9 cellular contexts compared by ENCODE assay signal in the genomic region with DNA sequence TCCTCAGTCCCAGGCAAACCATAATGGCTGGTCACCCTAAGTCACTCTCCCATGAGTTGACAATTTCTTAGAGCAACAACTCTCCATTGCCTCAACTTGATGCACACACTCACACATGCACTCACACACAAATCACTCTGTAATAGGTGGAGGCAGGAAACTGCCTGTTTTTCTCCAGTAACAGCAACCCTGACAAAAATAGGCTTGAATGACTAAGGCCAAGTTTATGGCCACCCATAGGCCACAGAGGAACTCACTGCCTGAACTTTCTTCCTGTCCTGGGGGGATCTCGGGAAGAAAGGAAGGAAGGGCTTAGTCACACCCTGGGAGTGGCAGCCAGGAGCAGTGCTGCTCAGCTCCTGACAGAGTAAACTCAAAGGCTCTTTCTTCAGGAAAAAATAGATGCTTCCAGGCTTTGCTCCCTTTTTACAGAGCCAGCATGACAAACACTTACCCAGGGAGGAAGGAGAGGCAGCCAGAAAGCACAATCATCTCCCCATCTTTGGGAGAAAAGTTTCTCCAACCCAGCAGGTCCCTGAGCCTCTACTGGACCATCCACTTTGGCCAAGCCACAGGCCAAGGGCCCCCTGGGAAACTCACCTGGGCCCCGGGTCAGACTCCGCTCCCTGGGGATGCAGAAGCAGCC. TPM values are rescaled to one million over a fixed set of nuclear protein-coding genes. Genes with fewer than 3 reads are reported as not detected.
A peak's percentile ranks its signal among the peaks of the same experiment; 100 is the strongest.
DNase-seq lines count a peak whose midpoint lies in the region; ATAC-seq lines count a peak whose summit lies in the region.
"Had no signal": no experiment of that assay in that cellular context is flagged by ENCODE, and none has a peak within 500 bp of the region (broad histone marks: within the 10 kb centered on the region; RNA-seq: fewer than 3 reads in every experiment).

No MANE protein-coding gene starts in this region.

- DNase-seq in AG08395 (ENCODE audit: low spot score) (peak; percentile 91), NOMO-1 treated with DMSO at 0.1 percent for 48 hours (lab: John Stamatoyannopoulos, UW; ENCODE audit: unreplicated experiment) (peak; percentile 73), epithelial cell of prostate (ENCODE audit: low read depth, low spot score) (peak; percentile 73), myocyte (ENCODE audit: low read depth) (peak; percentile 73), cortex of kidney (lab: John Stamatoyannopoulos, UW) (no peak), NCI-H2029 treated with DMSO at 0.1 percent for 48 hours (lab: John Stamatoyannopoulos, UW) (no peak)
- DNase-seq in activated effector memory CD4-positive, alpha-beta T cell treated with Interleukin-2 at 50 U/mL for 16 hours: no peak
- DNase-seq: DMS153 had no signal

- peak overlapping the region; percentile 98 for H3K27ac ChIP-seq in epithelial cell of prostate

- no peak for ATAC-seq in GM18868 (IDR thresholded peaks at IDR 0.05; ENCODE audit: unreplicated experiment)

RNA-seq across cellular contexts. Expression of gene SH3TC2, which starts 0.4 kb away (rescaled TPM):
- total RNA-seq in myocyte: 3.9 and 4.3 TPM in 2 replicates
- polyA plus RNA-seq in myocyte (2012): 1.4 TPM

Comparison
In these comparisons a context has a peak if more than half of its experiments do, and no peak if none do; other contexts are left out.
1. DNase-seq: peak in AG08395 (single experiment), NOMO-1 treated with DMSO at 0.1 percent for 48 hours (single experiment), epithelial cell of prostate (single experiment) and myocyte (single experiment); none in cortex of kidney (single experiment), NCI-H2029 treated with DMSO at 0.1 percent for 48 hours (single experiment) and activated effector memory CD4-positive, alpha-beta T cell treated with Interleukin-2 at 50 U/mL for 16 hours (single experiment).